Comparison of ENCODE assay signal across 8 cellular contexts in the genomic region with DNA sequence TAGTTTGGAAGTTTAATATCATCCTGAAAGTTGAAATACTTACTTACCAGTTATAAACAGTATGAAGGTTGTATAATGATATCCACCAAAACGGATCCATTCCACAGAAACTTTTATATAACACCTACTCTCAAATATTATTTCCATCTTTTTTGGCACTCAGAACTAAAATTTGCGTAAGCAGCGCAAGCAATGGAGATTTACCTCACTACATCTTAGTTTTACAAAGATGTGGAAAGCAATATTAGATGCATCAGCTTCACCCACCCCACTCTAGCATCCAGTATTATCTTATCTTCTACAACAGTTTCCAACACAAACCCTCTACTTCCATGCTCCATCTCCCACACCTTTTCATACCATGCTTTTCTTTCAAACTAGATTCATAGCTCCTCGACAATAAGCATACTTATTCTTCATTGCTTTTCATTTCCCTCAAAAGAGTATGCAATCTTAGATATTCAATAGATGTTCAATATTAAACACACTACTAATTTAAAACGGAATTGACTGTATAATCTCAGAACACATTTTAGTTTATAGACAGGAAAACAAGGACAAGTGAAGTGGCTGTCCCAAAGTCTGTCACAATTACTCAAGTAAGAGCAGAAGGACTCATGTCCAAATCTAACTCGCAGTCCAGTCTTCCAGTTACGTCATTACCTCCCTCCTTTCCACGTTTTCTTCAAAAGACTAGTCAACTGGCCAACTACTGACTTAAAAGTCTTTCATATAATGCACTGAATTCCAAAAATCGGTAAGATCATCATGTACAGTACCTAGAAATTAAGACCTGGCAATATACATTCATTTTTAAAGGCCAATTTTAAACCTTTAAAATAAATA. TPM values are rescaled to one million over a fixed set of nuclear protein-coding genes. Genes with fewer than 3 reads are reported as not detected.
DNase-seq lines count a peak whose midpoint lies in the region; ATAC-seq and TF ChIP-seq lines count a peak whose summit lies in the region.

No MANE protein-coding gene starts in this region.

- H3K4me1 Mint-ChIP-seq in T-helper 1 cell treated with Interleukin-12 subunit alpha and Interleukin-12 subunit beta and Interleukin-4 antibody, amounts not matched to agents 30 μg/mL and 1 μg/mL, for 36 hours (ENCODE audit: low read depth), result peaks cover 54% of the 10 kb centered on the region
- H3K4me1 Mint-ChIP-seq in WTC11, result peaks cover 61% of the 10 kb centered on the region

- H3K36me3 ChIP-seq in stomach, result peaks cover 0 to 12% (median 6%) of the 10 kb centered on the region in 4 donors

- no peaks in the 10 kb centered on the region for H3K9me3 ChIP-seq in stomach

- TF ChIP-seq POLR2A in stomach (IDR thresholded peaks at IDR 0.05), result no peak

- H3K27ac ChIP-seq in stomach, result peak overlapping the region; percentile 31 to 100 (median 100)

- H3K9me3 Mint-ChIP-seq in T-helper 1 cell treated with Interleukin-12 subunit alpha and Interleukin-12 subunit beta and Interleukin-4 antibody, amounts not matched to agents 30 μg/mL and 1 μg/mL, for 36 hours, result no peaks in the 10 kb centered on the region
- H3K9me3 Mint-ChIP-seq in WTC11, result no peaks in the 10 kb centered on the region

- H3K4me3 Mint-ChIP-seq in T-helper 1 cell treated with Interleukin-12 subunit alpha and Interleukin-12 subunit beta and Interleukin-4 antibody, amounts not matched to agents 30 μg/mL and 1 μg/mL, for 36 hours, result peak overlapping the region; percentile 85
- H3K4me3 Mint-ChIP-seq in WTC11, result peak overlapping the region; percentile 87

- ATAC-seq in WTC11 (no peak), HG02981 (IDR thresholded peaks at IDR 0.05; ENCODE audit: unreplicated experiment) (no peak), GM21515 (IDR thresholded peaks at IDR 0.05; ENCODE audit: unreplicated experiment) (no peak)

- no peak overlapping the region for H3K27ac Mint-ChIP-seq in T-helper 1 cell treated with Interleukin-12 subunit alpha and Interleukin-12 subunit beta and Interleukin-4 antibody, amounts not matched to agents 30 μg/mL and 1 μg/mL, for 36 hours
- peak overlapping the region; percentile 54 for H3K27ac Mint-ChIP-seq in WTC11

- CTCF ChIA-PET in WTC11 (lab: Charles Lee), result interaction anchor here (0.7 to 2.5 kb wide), 3 partner anchors 39 to 184 kb away, joined by 3 to 12 read pairs (median 3); no protein-coding TSS in a partner anchor

- 23 to 31% (median 27%) methylated on average over 9 of the region's 9 CpGs for WGBS in stomach, 5 donors

- DNase-seq in T-helper 1 cell (no peak), WTC11 (ENCODE audit: low spot score) (no peak), stomach (no peak), mesenteric fat pad (ENCODE audit: low spot score) (no peak)

- no peak for TF ChIP-seq EP300 in stomach (IDR thresholded peaks at IDR 0.05)

- peaks cover 58 to 72% (median 67%) of the 10 kb centered on the region in 4 donors for H3K4me1 ChIP-seq in stomach

- POLR2A ChIA-PET in WTC11 (lab: Charles Lee), result no interaction called here

- intact Hi-C loops in stomach (cut with DNase I; ENCODE audit: low total_unique reads), result no loop called here

- peak overlapping the region; percentile 97 for H3K4me3 ChIP-seq in iPS-11a (ENCODE audit: low read depth, low read length)
- peak overlapping the region; percentile 72 to 98 (median 82) for H3K4me3 ChIP-seq in stomach

- no peaks in the 10 kb centered on the region for H3K27me3 Mint-ChIP-seq in T-helper 1 cell treated with Interleukin-12 subunit alpha and Interleukin-12 subunit beta and Interleukin-4 antibody, amounts not matched to agents 30 μg/mL and 1 μg/mL, for 36 hours (ENCODE audit: low read depth)
- H3K27me3 Mint-ChIP-seq in WTC11 (ENCODE audit: low read depth), result no peaks in the 10 kb centered on the region

- TF ChIP-seq CTCF in WTC11 (IDR thresholded peaks at IDR 0.05) (no peak), stomach (IDR thresholded peaks at IDR 0.05) (no peak)

- H3K27me3 ChIP-seq in stomach, result no peaks in the 10 kb centered on the region

- H3K36me3 Mint-ChIP-seq in T-helper 1 cell treated with Interleukin-12 subunit alpha and Interleukin-12 subunit beta and Interleukin-4 antibody, amounts not matched to agents 30 μg/mL and 1 μg/mL, for 36 hours (ENCODE audit: low read depth), result peaks cover 22% of the 10 kb centered on the region
- H3K36me3 Mint-ChIP-seq in WTC11, result peaks cover 21% of the 10 kb centered on the region

TF ChIP-seq in WTC11, 78 proteins besides CTCF, POLR2A, EP300 and RAD21 (continues in another document):
- TF ChIP-seq, protein P1, sequence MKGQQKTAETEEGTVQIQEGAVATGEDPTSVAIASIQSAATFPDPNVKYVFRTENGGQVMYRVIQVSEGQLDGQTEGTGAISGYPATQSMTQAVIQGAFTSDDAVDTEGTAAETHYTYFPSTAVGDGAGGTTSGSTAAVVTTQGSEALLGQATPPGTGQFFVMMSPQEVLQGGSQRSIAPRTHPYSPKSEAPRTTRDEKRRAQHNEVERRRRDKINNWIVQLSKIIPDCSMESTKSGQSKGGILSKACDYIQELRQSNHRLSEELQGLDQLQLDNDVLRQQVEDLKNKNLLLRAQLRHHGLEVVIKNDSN (CRISPR knock-in tag; IDR thresholded peaks at IDR 0.05), result no peak
- TF ChIP-seq ZNF219 (CRISPR knock-in tag; IDR thresholded peaks at IDR 0.05; ENCODE audit: borderline replicate concordance) (no peak), NR3C1 (CRISPR knock-in tag; conservative IDR thresholded peaks at IDR 0.05; ENCODE audit: low read depth) (no peak), IRF2 (CRISPR knock-in tag; IDR thresholded peaks at IDR 0.05; ENCODE audit: borderline replicate concordance, low read depth) (no peak), MXD4 (CRISPR knock-in tag; IDR thresholded peaks at IDR 0.05; ENCODE audit: borderline replicate concordance) (no peak), ZNF263 (CRISPR knock-in tag; IDR thresholded peaks at IDR 0.05; ENCODE audit: low read depth) (no peak), TCF7 (CRISPR knock-in tag; IDR thresholded peaks at IDR 0.05; ENCODE audit: low read depth) (no peak)
- TF ChIP-seq, protein P2, sequence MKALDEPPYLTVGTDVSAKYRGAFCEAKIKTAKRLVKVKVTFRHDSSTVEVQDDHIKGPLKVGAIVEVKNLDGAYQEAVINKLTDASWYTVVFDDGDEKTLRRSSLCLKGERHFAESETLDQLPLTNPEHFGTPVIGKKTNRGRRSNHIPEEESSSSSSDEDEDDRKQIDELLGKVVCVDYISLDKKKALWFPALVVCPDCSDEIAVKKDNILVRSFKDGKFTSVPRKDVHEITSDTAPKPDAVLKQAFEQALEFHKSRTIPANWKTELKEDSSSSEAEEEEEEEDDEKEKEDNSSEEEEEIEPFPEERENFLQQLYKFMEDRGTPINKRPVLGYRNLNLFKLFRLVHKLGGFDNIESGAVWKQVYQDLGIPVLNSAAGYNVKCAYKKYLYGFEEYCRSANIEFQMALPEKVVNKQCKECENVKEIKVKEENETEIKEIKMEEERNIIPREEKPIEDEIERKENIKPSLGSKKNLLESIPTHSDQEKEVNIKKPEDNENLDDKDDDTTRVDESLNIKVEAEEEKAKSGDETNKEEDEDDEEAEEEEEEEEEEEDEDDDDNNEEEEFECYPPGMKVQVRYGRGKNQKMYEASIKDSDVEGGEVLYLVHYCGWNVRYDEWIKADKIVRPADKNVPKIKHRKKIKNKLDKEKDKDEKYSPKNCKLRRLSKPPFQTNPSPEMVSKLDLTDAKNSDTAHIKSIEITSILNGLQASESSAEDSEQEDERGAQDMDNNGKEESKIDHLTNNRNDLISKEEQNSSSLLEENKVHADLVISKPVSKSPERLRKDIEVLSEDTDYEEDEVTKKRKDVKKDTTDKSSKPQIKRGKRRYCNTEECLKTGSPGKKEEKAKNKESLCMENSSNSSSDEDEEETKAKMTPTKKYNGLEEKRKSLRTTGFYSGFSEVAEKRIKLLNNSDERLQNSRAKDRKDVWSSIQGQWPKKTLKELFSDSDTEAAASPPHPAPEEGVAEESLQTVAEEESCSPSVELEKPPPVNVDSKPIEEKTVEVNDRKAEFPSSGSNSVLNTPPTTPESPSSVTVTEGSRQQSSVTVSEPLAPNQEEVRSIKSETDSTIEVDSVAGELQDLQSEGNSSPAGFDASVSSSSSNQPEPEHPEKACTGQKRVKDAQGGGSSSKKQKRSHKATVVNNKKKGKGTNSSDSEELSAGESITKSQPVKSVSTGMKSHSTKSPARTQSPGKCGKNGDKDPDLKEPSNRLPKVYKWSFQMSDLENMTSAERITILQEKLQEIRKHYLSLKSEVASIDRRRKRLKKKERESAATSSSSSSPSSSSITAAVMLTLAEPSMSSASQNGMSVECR (CRISPR knock-in tag; IDR thresholded peaks at IDR 0.05; ENCODE audit: borderline replicate concordance), result no peak
- TF ChIP-seq, protein P3, sequence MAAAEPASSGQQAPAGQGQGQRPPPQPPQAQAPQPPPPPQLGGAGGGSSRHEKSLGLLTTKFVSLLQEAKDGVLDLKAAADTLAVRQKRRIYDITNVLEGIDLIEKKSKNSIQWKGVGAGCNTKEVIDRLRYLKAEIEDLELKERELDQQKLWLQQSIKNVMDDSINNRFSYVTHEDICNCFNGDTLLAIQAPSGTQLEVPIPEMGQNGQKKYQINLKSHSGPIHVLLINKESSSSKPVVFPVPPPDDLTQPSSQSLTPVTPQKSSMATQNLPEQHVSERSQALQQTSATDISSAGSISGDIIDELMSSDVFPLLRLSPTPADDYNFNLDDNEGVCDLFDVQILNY (CRISPR knock-in tag; IDR thresholded peaks at IDR 0.05), result no peak
- TF ChIP-seq, protein P4, sequence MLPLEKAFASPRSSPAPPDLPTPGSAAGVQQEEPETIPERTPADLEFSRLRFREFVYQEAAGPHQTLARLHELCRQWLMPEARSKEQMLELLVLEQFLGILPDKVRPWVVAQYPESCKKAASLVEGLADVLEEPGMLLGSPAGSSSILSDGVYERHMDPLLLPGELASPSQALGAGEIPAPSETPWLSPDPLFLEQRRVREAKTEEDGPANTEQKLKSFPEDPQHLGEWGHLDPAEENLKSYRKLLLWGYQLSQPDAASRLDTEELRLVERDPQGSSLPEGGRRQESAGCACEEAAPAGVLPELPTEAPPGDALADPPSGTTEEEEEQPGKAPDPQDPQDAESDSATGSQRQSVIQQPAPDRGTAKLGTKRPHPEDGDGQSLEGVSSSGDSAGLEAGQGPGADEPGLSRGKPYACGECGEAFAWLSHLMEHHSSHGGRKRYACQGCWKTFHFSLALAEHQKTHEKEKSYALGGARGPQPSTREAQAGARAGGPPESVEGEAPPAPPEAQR (CRISPR knock-in tag; IDR thresholded peaks at IDR 0.05), result no peak

RNA-seq across cellular contexts. Expression of a gene that starts 2.2 kb away (rescaled TPM):
- 178 to 186 TPM (median 178 TPM) in 3 replicates for total RNA-seq in WTC11 (2021)
- total RNA-seq in stomach, result 100 to 1,000 TPM in 1 of 5 donors, 10 to 100 TPM in 4; 46.7 to 108 (median 76.5) TPM
- 10 to 100 TPM; 29.4 to 50.1 (median 33.7) TPM for polyA plus RNA-seq in stomach
- 123 TPM for total RNA-seq in mesenteric fat pad

RNA-seq across cellular contexts. Expression of a gene that starts 46.9 kb away (rescaled TPM):
- total RNA-seq in WTC11 (2021) (280 to 303 TPM (median 285 TPM) in 3 replicates), stomach (100 to 1,000 TPM in 3 of 5 donors, 10 to 100 TPM in 2; 18.1 to 163 (median 126) TPM), mesenteric fat pad (288 TPM)
- 100 to 1,000 TPM; 233 to 590 (median 480) TPM for polyA plus RNA-seq in stomach
